ENCODE assay signal across 9 cellular contexts in genomic region chr2:100104265-100104664, GRCh38. TPM values are rescaled to one million over a fixed set of nuclear protein-coding genes. Genes with fewer than 3 reads are reported as not detected.
DNase-seq lines count a peak whose midpoint lies in the region; ATAC-seq and TF ChIP-seq lines count a peak whose summit lies in the region.
"Not testable (repeated sequence)": the region's sequence is repeated elsewhere in the genome, so short reads cannot be mapped to it uniquely, and the experiment has no call there.
"Had no signal": no experiment of that assay in that cellular context is flagged by ENCODE, and none has a peak within 500 bp of the region (broad histone marks: within the 10 kb centered on the region; RNA-seq: fewer than 3 reads in every experiment).

No MANE protein-coding gene starts in this region.

- not testable (repeated sequence) for DNase-seq in CD8-positive, alpha-beta T cell; body of pancreas; left ventricle myocardium inferior; retinal pigment epithelial cell (ENCODE audit: low read depth); uterus
- DNase-seq in WTC11 (ENCODE audit: low spot score): peak; percentile 25

- H3K27ac ChIP-seq in CD8-positive, alpha-beta T cell (ENCODE audit: low read depth, low read length); HUES64 (ENCODE audit: low read depth, low read length); body of pancreas; left ventricle myocardium inferior (replicated peaks); mesodermal cell (ENCODE audit: low read depth, low read length, severe bottlenecking): not testable (repeated sequence)
- H3K27ac ChIP-seq in uterus: peak overlapping the region; percentile 80 to 83

- peaks cover 15% of the 10 kb centered on the region for H3K27me3 Mint-ChIP-seq in CD8-positive, alpha-beta T cell (ENCODE audit: low read depth)
- H3K27me3 Mint-ChIP-seq in WTC11 (ENCODE audit: low read depth): peaks cover 64% of the 10 kb centered on the region

- peak; percentile 19 for ATAC-seq in CD8-positive, alpha-beta T cell
- peak; percentile 71 for ATAC-seq in WTC11
- peak; percentile 66 for ATAC-seq in body of pancreas

- H3K4me3 ChIP-seq in CD8-positive, alpha-beta T cell (ENCODE audit: low read depth, low read length); body of pancreas: not testable (repeated sequence)
- 0 out of 2 replicates have a peak overlapping the region, but pooled peaks have one; percentile 32 for H3K4me3 ChIP-seq in HUES64 (ENCODE audit: low read length)
- H3K4me3 ChIP-seq in left ventricle myocardium inferior: peak overlapping the region; percentile 70
- H3K4me3 ChIP-seq in mesodermal cell (ENCODE audit: extremely low read depth, insufficient read depth, low read length, poor library complexity, severe bottlenecking): peak overlapping the region; percentile 21
- H3K4me3 ChIP-seq in retinal pigment epithelial cell (ENCODE audit: low read length): peak overlapping the region; percentile 40
- peak overlapping the region; percentile 24 to 41 for H3K4me3 ChIP-seq in uterus

- not testable (repeated sequence) for H3K9me3 ChIP-seq in CD8-positive, alpha-beta T cell (ENCODE audit: low read length); HUES64 (ENCODE audit: insufficient read depth, low read depth, low read length); body of pancreas; left ventricle myocardium inferior (replicated peaks); mesodermal cell (ENCODE audit: control insufficient read depth, low read length); uterus

- H3K4me3 Mint-ChIP-seq in CD8-positive, alpha-beta T cell; WTC11: not testable (repeated sequence)

- intact Hi-C loops in CD8-positive, alpha-beta T cell (cut with DNase I, micrococcal nuclease); body of pancreas (cut with DNase I); left ventricle myocardium inferior (cut with micrococcal nuclease); uterus (cut with DNase I; ENCODE audit: low total_unique reads): not testable (repeated sequence)

- CTCF ChIA-PET in CD8-positive, alpha-beta T cell (lab: Charles Lee); WTC11 (lab: Charles Lee): not testable (repeated sequence)

- TF ChIP-seq POLR2A in body of pancreas (IDR thresholded peaks at IDR 0.05); uterus (IDR thresholded peaks at IDR 0.05): not testable (repeated sequence)

- not testable (repeated sequence) for H3K9me3 Mint-ChIP-seq in CD8-positive, alpha-beta T cell; WTC11

- WGBS in HUES64: under 1% methylated on average over 18 of the region's 60 CpGs
- 1% methylated on average over 28 of the region's 60 CpGs; no CpG with 5 or more reads in 1 of the 2 donors for WGBS in body of pancreas, 2 donors
- WGBS in mesodermal cell (ENCODE audit: insufficient coverage in 2 of 2), 2 experiments: 0% methylated on average over 15 of the region's 60 CpGs; no CpG with 5 or more reads in 1 of the 2 experiments

- POLR2A ChIA-PET in CD8-positive, alpha-beta T cell (lab: Charles Lee); WTC11 (lab: Charles Lee): not testable (repeated sequence)

- not testable (repeated sequence) for H3K4me1 ChIP-seq in CD8-positive, alpha-beta T cell (ENCODE audit: insufficient read depth, low read length); body of pancreas; uterus
- H3K4me1 ChIP-seq in HUES64 (ENCODE audit: insufficient read depth, low read length): peaks cover 17% of the 10 kb centered on the region
- peaks cover 14% of the 10 kb centered on the region for H3K4me1 ChIP-seq in left ventricle myocardium inferior
- H3K4me1 ChIP-seq in mesodermal cell (ENCODE audit: control insufficient read depth, insufficient read depth, low read length, poor library complexity, severe bottlenecking): peaks cover 12% of the 10 kb centered on the region

- TF ChIP-seq CTCF in CD8-positive, alpha-beta T cell (IDR thresholded peaks at IDR 0.05); WTC11 (IDR thresholded peaks at IDR 0.05); body of pancreas (IDR thresholded peaks at IDR 0.05); left ventricle myocardium inferior (IDR thresholded peaks at IDR 0.05; ENCODE audit: borderline replicate concordance); retinal pigment epithelial cell (conservative IDR thresholded peaks at IDR 0.05; ENCODE audit: low read depth, low read length); uterus (IDR thresholded peaks at IDR 0.05): not testable (repeated sequence)

- H3K4me1 Mint-ChIP-seq in CD8-positive, alpha-beta T cell (ENCODE audit: low read depth): not testable (repeated sequence)
- peaks cover 22% of the 10 kb centered on the region for H3K4me1 Mint-ChIP-seq in WTC11

- not testable (repeated sequence) for H3K36me3 ChIP-seq in CD8-positive, alpha-beta T cell (ENCODE audit: insufficient read depth, low read length); HUES64 (ENCODE audit: insufficient read depth, low read length); body of pancreas (replicated peaks in 1 of 2; ENCODE audit: insufficient read depth in 1 of 2, low read depth in 2 of 2); left ventricle myocardium inferior; mesodermal cell (ENCODE audit: control insufficient read depth, insufficient read depth, low read length); uterus

- H3K9ac ChIP-seq in HUES64 (ENCODE audit: low read depth, low read length): not testable (repeated sequence)

- H3K36me3 Mint-ChIP-seq in CD8-positive, alpha-beta T cell; WTC11: not testable (repeated sequence)

- H3K27me3 ChIP-seq in CD8-positive, alpha-beta T cell (ENCODE audit: insufficient read depth, low read length); body of pancreas; uterus: not testable (repeated sequence)
- peaks cover 65% of the 10 kb centered on the region for H3K27me3 ChIP-seq in HUES64 (ENCODE audit: insufficient read depth, low read length)
- peaks cover 20% of the 10 kb centered on the region for H3K27me3 ChIP-seq in left ventricle myocardium inferior (ENCODE audit: low read depth)

- not testable (repeated sequence) for H3K27ac Mint-ChIP-seq in CD8-positive, alpha-beta T cell; WTC11

RNA-seq across cellular contexts. Expression of gene AFF3, which starts 38.1 kb away (rescaled TPM):
- 1 to 10 TPM; 5.0 to 5.5 TPM for total RNA-seq in CD8-positive, alpha-beta T cell
- polyA plus RNA-seq in HUES64 (2013, experiment 1 of 2): 3.3 TPM
- 8.1 TPM for polyA plus RNA-seq in HUES64 (2013, experiment 2 of 2)
- total RNA-seq in WTC11 (2021) (1.1 to 1.2 TPM (median 1.2 TPM) in 3 replicates), body of pancreas (under 1 TPM; 0.52 to 0.99 TPM), left ventricle myocardium inferior (8.0 TPM), uterus (10 to 100 TPM in 2 of 4 donors, 1 to 10 TPM in 2; 8.5 to 77.2 (median 27.1) TPM)
- polyA plus RNA-seq in mesodermal cell (2013, experiment 1 of 2): 12.8 TPM
- 6.5 TPM for polyA plus RNA-seq in mesodermal cell (2013, experiment 2 of 2)
- polyA plus RNA-seq: keratinocyte had no signal

Comparison
In these comparisons a context has a peak if more than half of its experiments do, and no peak if none do; other contexts are left out.
1. ATAC-seq: peak in every context shown above with its lines; median percentile 71 in WTC11; 66 in body of pancreas; 19 in CD8-positive, alpha-beta T cell.